In the genomic region with DNA sequence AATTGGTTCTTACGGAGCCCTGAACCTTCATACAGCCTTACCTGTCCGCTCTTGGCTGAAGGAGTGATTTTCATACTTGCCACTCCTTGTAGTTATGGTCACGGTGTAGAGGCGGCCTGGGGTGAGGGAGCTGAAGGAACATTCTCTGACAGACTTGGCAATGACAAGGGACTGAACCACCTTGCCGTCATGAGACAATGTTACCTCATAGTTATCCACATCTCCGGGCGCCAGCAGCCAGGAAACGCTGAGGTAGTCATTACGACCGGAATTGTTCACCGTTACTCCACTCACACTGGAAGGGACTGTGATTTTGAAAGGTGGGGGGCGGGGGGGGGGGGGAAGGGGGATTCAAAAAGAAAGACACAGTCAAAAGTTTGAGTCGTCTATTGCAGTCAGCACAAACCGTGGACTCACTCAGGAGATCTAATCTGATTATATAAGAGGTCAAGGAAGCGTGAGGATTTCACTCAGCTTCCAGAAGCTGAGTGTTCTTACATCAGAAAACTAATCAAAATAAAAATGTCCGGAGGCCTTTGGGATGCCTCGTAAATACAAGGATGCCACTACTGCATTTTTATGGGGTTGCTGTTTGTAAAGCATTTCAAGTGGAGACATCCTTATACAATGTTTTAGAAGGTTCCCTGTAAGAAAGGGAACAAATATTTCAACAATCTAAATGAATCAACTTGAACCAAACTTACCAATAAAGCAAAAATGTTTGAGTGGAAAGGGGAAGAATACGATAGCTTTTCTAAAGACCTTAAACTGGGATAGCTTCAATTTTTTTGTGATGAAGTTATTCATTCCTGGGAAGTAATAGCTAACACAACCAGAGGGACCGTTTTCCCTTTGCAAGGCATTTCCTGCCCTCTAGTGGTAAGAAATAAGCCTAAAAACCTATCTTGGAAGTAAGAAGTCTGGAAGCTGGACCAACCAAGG, we compare ENCODE assay signal across 7 cellular contexts.
A peak's percentile ranks its signal among the peaks of the same experiment; 100 is the strongest.
DNase-seq lines count a peak whose midpoint lies in the region; ATAC-seq and TF ChIP-seq lines count a peak whose summit lies in the region.

No MANE protein-coding gene starts in this region.

- peak; percentile 72 for TF ChIP-seq CTCF in GM10248 (IDR thresholded peaks at IDR 0.05; ENCODE audit: control extremely low read depth, extremely low read depth, low read depth, missing control alignments)
- peak; percentile 91 for TF ChIP-seq CTCF in VCaP (conservative IDR thresholded peaks at IDR 0.05)

- no peak overlapping the region; the same call in 1 of the 2 replicates for H3K27ac ChIP-seq in VCaP

- DNase-seq in GM10248 (ENCODE audit: extremely low spot score): peak; percentile 34
- DNase-seq in NCI-H2081 (lab: John Stamatoyannopoulos, UW): peak; percentile 58 to 79
- peak; percentile 33 for DNase-seq in glomerular endothelial cell (ENCODE audit: extremely low read depth, low read depth, low spot score)
- peak; percentile 71 for DNase-seq in retina
- DNase-seq in activated T-cell treated with anti-CD3 and anti-CD28 coated beads for 4 hours: no peak

- POLR2A ChIA-PET in GM10248 (lab: Yijun Ruan, JAX): no interaction called here

- peak; percentile 53 for ATAC-seq in HG02588 (IDR thresholded peaks at IDR 0.05; ENCODE audit: unreplicated experiment)

- CTCF ChIA-PET in GM10248 (lab: Yijun Ruan, JAX): interaction anchor here (0.7 to 4.0 kb wide), 25 partner anchors 8 to 924 kb away, joined by 3 to 91 read pairs (median 4); no protein-coding TSS in a partner anchor
